In genomic region chr17:46818929-46819859, GRCh38 we compare ENCODE assay signal across 9 cellular contexts. TPM values are rescaled to one million over a fixed set of nuclear protein-coding genes. Genes with fewer than 3 reads are reported as not detected.
DNase-seq lines count a peak whose midpoint lies in the region; ATAC-seq and TF ChIP-seq lines count a peak whose summit lies in the region.
"Had no signal": no experiment of that assay in that cellular context is flagged by ENCODE, and none has a peak within 500 bp of the region (broad histone marks: within the 10 kb centered on the region; RNA-seq: fewer than 3 reads in every experiment).

No MANE protein-coding gene starts in this region.

- H3K4me2 ChIP-seq in SK-N-SH, result peak overlapping the region; percentile 56; the same call in 1 of the 2 replicates

- peak overlapping the region; percentile 33 for H3K4me3 Mint-ChIP-seq in activated CD8-positive, alpha-beta memory T cell treated with anti-CD3 and anti-CD28 coated beads, Interleukin-2, amount 10 ng/mL, durations not matched to agents 7 days and 5 days

- H3F3A ChIP-seq in SK-N-SH (replicated peaks; ENCODE audit: insufficient read depth), result no peaks in the 10 kb centered on the region

- H3K27ac Mint-ChIP-seq in activated CD8-positive, alpha-beta memory T cell treated with anti-CD3 and anti-CD28 coated beads, Interleukin-2, amount 10 ng/mL, durations not matched to agents 7 days and 5 days, result no peak overlapping the region

- no peaks in the 10 kb centered on the region for H3K9me2 ChIP-seq in SK-N-SH

- no peak for TF ChIP-seq RAD21 in SK-N-SH (IDR thresholded peaks at IDR 0.05; ENCODE audit: low read length)

- POLR2A ChIA-PET in SK-N-SH (lab: Yijun Ruan, JAX), result no interaction called here

- DNase-seq in SK-N-SH, result peak; percentile 57
- peak; percentile 53 for DNase-seq in activated CD8-positive, alpha-beta memory T cell treated with anti-CD3 and anti-CD28 coated beads, Interleukin-2, amount 10 ng/mL, durations not matched to agents 7 days and 5 days
- DNase-seq in stimulated activated naive CD8-positive, alpha-beta T cell treated with anti-CD3 and anti-CD28 coated beads, Interleukin-15, Interleukin-2, amounts not matched to agents 100 U/mL and 50 U/mL, for 24 hours, result peak; percentile 20
- no peak for DNase-seq in globus pallidus (ENCODE audit: low spot score)
- DNase-seq in T1000 (lab: John Stamatoyannopoulos, UW), result no peak

- CTCF ChIA-PET in SK-N-SH (lab: Yijun Ruan, JAX), result interaction anchor here (2.1 to 3.1 kb wide), 2 partner anchors 16 to 23 kb away, joined by 8 to 14 read pairs; no protein-coding TSS in a partner anchor
- CTCF ChIA-PET in activated CD8-positive, alpha-beta memory T cell treated with anti-CD3 and anti-CD28 coated beads, Interleukin-2, amount 10 ng/mL, durations not matched to agents 7 days and 5 days (lab: Charles Lee), result interaction anchor here (1.0 kb wide), 1 partner anchor 17 kb away, joined by 3 read pairs; no protein-coding TSS in a partner anchor

- H3K36me3 Mint-ChIP-seq in activated CD8-positive, alpha-beta memory T cell treated with anti-CD3 and anti-CD28 coated beads, Interleukin-2, amount 10 ng/mL, durations not matched to agents 7 days and 5 days, result no peaks in the 10 kb centered on the region

- H3K4me1 Mint-ChIP-seq in activated CD8-positive, alpha-beta memory T cell treated with anti-CD3 and anti-CD28 coated beads, Interleukin-2, amount 10 ng/mL, durations not matched to agents 7 days and 5 days, result peaks cover 7% of the 10 kb centered on the region

- peaks cover 78% of the 10 kb centered on the region for H3K27me3 Mint-ChIP-seq in activated CD8-positive, alpha-beta memory T cell treated with anti-CD3 and anti-CD28 coated beads, Interleukin-2, amount 10 ng/mL, durations not matched to agents 7 days and 5 days

- ATAC-seq in SK-N-SH treated with all-trans-retinoic acid at 6 μM for 48 hours (no peak), GM18873 (IDR thresholded peaks at IDR 0.05; ENCODE audit: low FRiP score, unreplicated experiment) (no peak)
- ATAC-seq in activated CD8-positive, alpha-beta memory T cell treated with anti-CD3 and anti-CD28 coated beads, Interleukin-2, amount 10 ng/mL, durations not matched to agents 7 days and 5 days, result peak; percentile 6
- no peak for ATAC-seq in stimulated activated naive CD8-positive, alpha-beta T cell treated with anti-CD3 and anti-CD28 coated beads, Interleukin-15, Interleukin-2, amounts not matched to agents 100 U/mL and 50 U/mL, for 24 hours

- 69% methylated on average over 66 of the region's 72 CpGs for WGBS in SK-N-SH (ENCODE audit: low lambda C conversion rate)

- H3K27ac ChIP-seq in SK-N-SH (ENCODE audit: low read depth in 2 of 2, low read length in 1 of 2), result no peak overlapping the region
- H3K27ac ChIP-seq: C4-2B had no signal

- TF ChIP-seq CTCF in SK-N-SH (IDR thresholded peaks at IDR 0.05), result no peak

- H3K79me2 ChIP-seq in SK-N-SH (ENCODE audit: insufficient read depth), result no peaks in the 10 kb centered on the region

- no peaks in the 10 kb centered on the region for H3K9me3 Mint-ChIP-seq in activated CD8-positive, alpha-beta memory T cell treated with anti-CD3 and anti-CD28 coated beads, Interleukin-2, amount 10 ng/mL, durations not matched to agents 7 days and 5 days (ENCODE audit: low read depth)

- H3K36me3 ChIP-seq in SK-N-SH (replicated peaks in 1 of 2; ENCODE audit: control insufficient read depth in 1 of 2, insufficient read depth in 2 of 2, low read length in 1 of 2), result no peaks in the 10 kb centered on the region

- H3K9me3 ChIP-seq in SK-N-SH, result no peaks in the 10 kb centered on the region
- no peaks in the 10 kb centered on the region for H3K9me3 ChIP-seq in iPS-18c (ENCODE audit: control insufficient read depth, insufficient read depth, low read length)

- H3K9ac ChIP-seq in SK-N-SH, result no peak overlapping the region

- H3K27me3 ChIP-seq in SK-N-SH (ENCODE audit: insufficient read depth), result peaks cover 9% of the 10 kb centered on the region

- no peak for TF ChIP-seq EP300 in SK-N-SH (IDR thresholded peaks at IDR 0.05; ENCODE audit: borderline replicate concordance in 1 of 2, low read depth in 1 of 2, low read length in 1 of 2)

- H4K20me1 ChIP-seq in SK-N-SH (ENCODE audit: insufficient read depth), result no peaks in the 10 kb centered on the region

- peak overlapping the region in 1 of 2 experiments; percentile 17; a peak in 2 of 4 replicates for H3K4me3 ChIP-seq in SK-N-SH (ENCODE audit: low read depth in 2 of 2, low read length in 1 of 2)
- H3K4me3 ChIP-seq in iPS-18c (ENCODE audit: insufficient read depth, low read depth, low read length), result peak overlapping the region; percentile 59

- no peak overlapping the region for H2AFZ ChIP-seq in SK-N-SH (ENCODE audit: low read depth)

- H3K4me1 ChIP-seq in SK-N-SH (ENCODE audit: control insufficient read depth in 1 of 2, insufficient read depth in 2 of 2, low read depth in 1 of 2, low read length in 1 of 2), result peaks cover 0 to 6% of the 10 kb centered on the region in 2 experiments; a peak in 1 of 4 replicates

TF ChIP-seq in SK-N-SH, 30 proteins besides CTCF, POLR2A, EP300 and RAD21 (continues in another document):
- TF ChIP-seq SMC3 (IDR thresholded peaks at IDR 0.05; ENCODE audit: low read depth, low read length), result no peak
- TF ChIP-seq RXRA (IDR thresholded peaks at IDR 0.05; ENCODE audit: borderline replicate concordance, low read depth), result no peak
- TF ChIP-seq TAF1 (IDR thresholded peaks at IDR 0.05; ENCODE audit: borderline replicate concordance, low read depth, low read length), result no peak
- TF ChIP-seq GATA2 (CRISPR knock-in tag; IDR thresholded peaks at IDR 0.05), result no peak
- TF ChIP-seq MAX (IDR thresholded peaks at IDR 0.05; ENCODE audit: low read depth), result no peak
- TF ChIP-seq, protein P1, sequence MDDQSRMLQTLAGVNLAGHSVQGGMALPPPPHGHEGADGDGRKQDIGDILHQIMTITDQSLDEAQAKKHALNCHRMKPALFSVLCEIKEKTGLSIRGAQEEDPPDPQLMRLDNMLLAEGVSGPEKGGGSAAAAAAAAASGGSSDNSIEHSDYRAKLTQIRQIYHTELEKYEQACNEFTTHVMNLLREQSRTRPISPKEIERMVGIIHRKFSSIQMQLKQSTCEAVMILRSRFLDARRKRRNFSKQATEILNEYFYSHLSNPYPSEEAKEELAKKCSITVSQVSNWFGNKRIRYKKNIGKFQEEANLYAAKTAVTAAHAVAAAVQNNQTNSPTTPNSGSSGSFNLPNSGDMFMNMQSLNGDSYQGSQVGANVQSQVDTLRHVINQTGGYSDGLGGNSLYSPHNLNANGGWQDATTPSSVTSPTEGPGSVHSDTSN (IDR thresholded peaks at IDR 0.05), result no peak
- no peak for TF ChIP-seq TEAD4 (IDR thresholded peaks at IDR 0.05; ENCODE audit: borderline replicate concordance, insufficient read depth)
- TF ChIP-seq YY1 (IDR thresholded peaks at IDR 0.05; ENCODE audit: low read depth), result no peak

TF ChIP-seq in SK-N-SH treated with all-trans-retinoic acid at 6 μM for 48 hours, 23 proteins besides CTCF, POLR2A, EP300 and RAD21:
- TF ChIP-seq BACH2 (CRISPR knock-in tag; IDR thresholded peaks at IDR 0.05; ENCODE audit: borderline replicate concordance) (no peak), ZNF8 (CRISPR knock-in tag; IDR thresholded peaks at IDR 0.05) (no peak), GLIS3 (CRISPR knock-in tag; IDR thresholded peaks at IDR 0.05) (no peak), RARB (CRISPR knock-in tag; IDR thresholded peaks at IDR 0.05) (no peak), ZNF565 (CRISPR knock-in tag; conservative IDR thresholded peaks at IDR 0.05; ENCODE audit: low read depth) (no peak), SNAI2 (CRISPR knock-in tag; IDR thresholded peaks at IDR 0.05) (no peak)

RNA-seq across cellular contexts. Expression of gene WNT3, which starts 0.7 kb away (rescaled TPM):
- 5.3 and 7.6 TPM in 2 replicates for polyA plus RNA-seq in SK-N-SH (2012; rRNA removed)
- 3.7 and 4.9 TPM in 2 replicates for polyA plus RNA-seq in SK-N-SH (2012; cell fraction: cytosol; rRNA removed)
- 13.4 and 18.7 TPM in 2 replicates for polyA plus RNA-seq in SK-N-SH (2012; cell fraction: nucleus; rRNA removed)
- not detected for total RNA-seq in activated CD8-positive, alpha-beta memory T cell treated with anti-CD3 and anti-CD28 coated beads, Interleukin-2, amount 10 ng/mL, durations not matched to agents 7 days and 5 days

RNA-seq across cellular contexts. Expression of gene WNT9B, which starts 32.2 kb away (rescaled TPM):
- not detected in 2 replicates for polyA plus RNA-seq in SK-N-SH (2012; rRNA removed)
- polyA plus RNA-seq in SK-N-SH (2012; cell fraction: cytosol; rRNA removed), result not detected in 2 replicates
- not detected in 2 replicates for polyA plus RNA-seq in SK-N-SH (2012; cell fraction: nucleus; rRNA removed)
- total RNA-seq in activated CD8-positive, alpha-beta memory T cell treated with anti-CD3 and anti-CD28 coated beads, Interleukin-2, amount 10 ng/mL, durations not matched to agents 7 days and 5 days, result not detected

Comparison
In these comparisons a context has a peak if more than half of its experiments do, and no peak if none do; other contexts are left out.
1. DNase-seq: peak in SK-N-SH (single experiment), activated CD8-positive, alpha-beta memory T cell treated with anti-CD3 and anti-CD28 coated beads, Interleukin-2, amount 10 ng/mL, durations not matched to agents 7 days and 5 days (single experiment) and stimulated activated naive CD8-positive, alpha-beta T cell treated with anti-CD3 and anti-CD28 coated beads, Interleukin-15, Interleukin-2, amounts not matched to agents 100 U/mL and 50 U/mL, for 24 hours (single experiment); none in globus pallidus (single experiment) and T1000 (single experiment).